Comparison of ENCODE assay signal across 32 cellular contexts in the genomic region with DNA sequence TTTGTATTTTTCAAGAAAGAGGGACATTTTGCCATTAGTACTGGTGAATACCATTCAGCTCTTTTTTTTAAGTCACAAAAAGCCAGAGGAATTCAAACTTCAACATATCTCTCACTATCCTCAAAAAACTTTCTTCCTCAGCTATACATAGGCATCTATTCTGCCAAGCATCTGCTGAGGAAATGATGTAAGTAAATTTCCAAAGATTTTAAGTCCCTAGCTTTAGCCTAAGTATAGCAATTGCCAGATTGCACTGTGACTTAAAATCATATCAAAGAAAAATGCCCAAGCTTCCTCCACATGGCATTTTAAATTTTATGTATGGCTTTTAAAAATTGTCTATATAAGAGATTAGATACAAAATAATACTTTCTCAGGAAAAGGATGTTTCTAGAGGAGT.
"Had no signal": no experiment of that assay in that cellular context is flagged by ENCODE, and none has a peak within 500 bp of the region (broad histone marks: within the 10 kb centered on the region; RNA-seq: fewer than 3 reads in every experiment).

No MANE protein-coding gene starts in this region.

- H3K9me3 ChIP-seq: adrenal gland, body of pancreas, breast epithelium had no signal

- DNase-seq: activated B cell treated with CpG ODN at 0.5 μM for 24 hours; activated CD4-positive, alpha-beta memory T cell treated with anti-CD3 and anti-CD28 coated beads for 36 hours; activated CD4-positive, alpha-beta T cell treated with anti-CD3 and anti-CD28 coated beads for 4 hours; activated CD4-positive, alpha-beta T cell treated with anti-CD3 and anti-CD28 coated beads, Interleukin-2, amount 10 ng/mL, durations not matched to agents 24 days and 14 days; activated CD4-positive, alpha-beta T cell treated with anti-CD3 and anti-CD28 coated beads, Interleukin-2, amount 50 U/mL, for 1 hour; activated CD4-positive, alpha-beta T cell treated with anti-CD3 and anti-CD28 coated beads, Interleukin-2, amount 50 U/mL, for 4 hours; activated CD4-positive, CD25-positive, alpha-beta regulatory T cell treated with anti-CD3 and anti-CD28 coated beads, Interleukin-2, amount 50 U/mL, for 72 hours; activated CD8-positive, alpha-beta memory T cell treated with anti-CD3 and anti-CD28 coated beads, Interleukin-2, amount 50 U/mL, for 4 hours; activated CD8-positive, alpha-beta T cell treated with anti-CD3 and anti-CD28 coated beads for 36 hours; activated effector memory CD4-positive, alpha-beta T cell treated with anti-CD3 and anti-CD28 coated beads, Interleukin-2, amount 50 U/mL, for 16 hours; activated gamma-delta T cell treated with Interleukin-2 at 50 U/mL for 16 hours; activated naive CD4-positive, alpha-beta T cell; activated naive CD4-positive, alpha-beta T cell treated with anti-CD3 and anti-CD28 coated beads for 36 hours; activated naive CD4-positive, alpha-beta T cell treated with anti-CD3 and anti-CD28 coated beads, Interleukin-2, amount 50 U/mL, for 16 hours; activated naive CD8-positive, alpha-beta T cell treated with anti-CD3 and anti-CD28 coated beads for 36 hours; activated T-cell treated with anti-CD3 and anti-CD28 coated beads for 4 hours; activated T-cell treated with anti-CD3 and anti-CD28 coated beads, Interleukin-2, amount 50 U/mL, for 1 hour; activated T-cell treated with anti-CD3 and anti-CD28 coated beads, Interleukin-2, amount 50 U/mL, for 4 hours; activated T-cell treated with anti-CD3 and anti-CD28 coated beads, Interleukin-2, amount 50 U/mL, for 72 hours; adrenal gland; amniotic stem cell; aorta; body of pancreas; brain microvascular endothelial cell; central memory CD4-positive, alpha-beta T cell; T-helper 1 cell; T-helper 2 cell; T-helper 9 cell had no signal

- ATAC-seq: activated CD8-positive, alpha-beta T cell treated with anti-CD3 and anti-CD28 coated beads for 36 hours; activated naive CD4-positive, alpha-beta T cell treated with anti-CD3 and anti-CD28 coated beads, Interleukin-2, amount 50 U/mL, for 72 hours; activated T-cell treated with anti-CD3 and anti-CD28 coated beads, Interleukin-2, amount 50 U/mL, for 4 hours; activated T-cell treated with anti-CD3 and anti-CD28 coated beads, Interleukin-2, amount 50 U/mL, for 72 hours; activated T-helper 17 cell treated with anti-CD3 and anti-CD28 coated beads, Interleukin-2, amount 50 U/mL, for 72 hours; body of pancreas had no signal

- H3K27me3 ChIP-seq: adrenal gland, body of pancreas, brain microvascular endothelial cell, breast epithelium had no signal

- H3K4me3 ChIP-seq: adrenal gland, body of pancreas, breast epithelium had no signal

- H3K4me1 ChIP-seq: body of pancreas, breast epithelium had no signal

- H3K27ac ChIP-seq: adrenal gland, body of pancreas, brain microvascular endothelial cell, breast epithelium, VCaP had no signal

- H3K36me3 ChIP-seq: adrenal gland, brain microvascular endothelial cell, breast epithelium had no signal
